In the genomic region with DNA sequence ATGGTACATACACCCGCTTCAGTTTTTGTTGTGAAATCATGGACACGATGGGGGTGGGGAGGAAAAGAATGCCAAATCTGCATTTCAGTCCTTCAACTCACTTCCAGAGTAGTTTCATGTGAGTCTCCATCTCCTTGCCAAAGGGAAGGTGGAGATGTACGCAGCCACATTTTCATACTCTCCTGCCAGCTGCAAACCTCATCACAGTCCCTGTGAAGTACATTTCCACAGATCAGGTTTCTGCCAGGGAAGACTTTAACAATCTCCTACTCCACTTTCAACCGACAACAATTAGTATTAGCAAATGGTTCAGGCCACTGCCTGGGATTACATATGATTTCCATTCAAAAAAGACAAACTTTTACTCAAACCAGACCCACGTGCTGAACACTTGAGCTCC, we compare ENCODE assay signal across 1 cellular context.
TF ChIP-seq lines count a peak whose summit lies in the region.

No MANE protein-coding gene starts in this region.

TF ChIP-seq in WTC11, 78 proteins besides CTCF, POLR2A, EP300 and RAD21 (continued from another document):
- TF ChIP-seq RORB (CRISPR knock-in tag; IDR thresholded peaks at IDR 0.05) (no peak), SP1 (CRISPR knock-in tag; conservative IDR thresholded peaks at IDR 0.05) (no peak), JAZF1 (CRISPR knock-in tag; IDR thresholded peaks at IDR 0.05) (no peak), GTF2I (CRISPR knock-in tag; conservative IDR thresholded peaks at IDR 0.05) (no peak)
- TF ChIP-seq, protein P1, sequence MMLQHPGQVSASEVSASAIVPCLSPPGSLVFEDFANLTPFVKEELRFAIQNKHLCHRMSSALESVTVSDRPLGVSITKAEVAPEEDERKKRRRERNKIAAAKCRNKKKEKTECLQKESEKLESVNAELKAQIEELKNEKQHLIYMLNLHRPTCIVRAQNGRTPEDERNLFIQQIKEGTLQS (CRISPR knock-in tag; conservative IDR thresholded peaks at IDR 0.05) = no peak
- TF ChIP-seq, protein P2, sequence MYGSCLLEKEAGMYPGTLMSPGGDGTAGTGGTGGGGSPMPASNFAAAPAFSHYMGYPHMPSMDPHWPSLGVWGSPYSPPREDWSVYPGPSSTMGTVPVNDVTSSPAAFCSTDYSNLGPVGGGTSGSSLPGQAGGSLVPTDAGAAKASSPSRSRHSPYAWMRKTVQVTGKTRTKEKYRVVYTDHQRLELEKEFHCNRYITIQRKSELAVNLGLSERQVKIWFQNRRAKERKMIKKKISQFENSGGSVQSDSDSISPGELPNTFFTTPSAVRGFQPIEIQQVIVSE (CRISPR knock-in tag; IDR thresholded peaks at IDR 0.05; ENCODE audit: borderline replicate concordance) = no peak
